In the genomic region with DNA sequence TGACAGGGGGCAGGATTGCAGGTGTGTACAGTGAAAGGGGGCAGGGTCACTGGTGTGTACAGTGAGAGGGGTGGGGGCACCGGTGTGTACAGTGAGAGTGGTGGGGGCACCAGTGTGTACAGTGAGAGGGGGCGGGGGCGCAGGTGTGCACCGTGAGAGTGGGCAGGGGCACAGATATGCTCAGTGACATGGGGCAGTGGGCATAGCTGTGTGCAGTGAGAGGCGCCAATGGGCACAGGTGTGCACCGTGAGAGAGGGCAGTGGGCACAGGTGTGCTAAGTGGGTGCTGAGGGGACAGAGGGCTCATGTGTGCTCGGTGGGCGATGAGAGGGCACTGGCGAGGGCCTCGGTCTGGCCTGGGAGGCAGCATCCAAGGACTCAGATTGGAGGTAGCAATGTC, we compare ENCODE assay signal across 1 cellular context.
TF ChIP-seq lines count a peak whose summit lies in the region.

No MANE protein-coding gene starts in this region.

TF ChIP-seq in WTC11, 78 proteins besides CTCF, POLR2A, EP300 and RAD21 (continued from another document):
- TF ChIP-seq, protein P1, sequence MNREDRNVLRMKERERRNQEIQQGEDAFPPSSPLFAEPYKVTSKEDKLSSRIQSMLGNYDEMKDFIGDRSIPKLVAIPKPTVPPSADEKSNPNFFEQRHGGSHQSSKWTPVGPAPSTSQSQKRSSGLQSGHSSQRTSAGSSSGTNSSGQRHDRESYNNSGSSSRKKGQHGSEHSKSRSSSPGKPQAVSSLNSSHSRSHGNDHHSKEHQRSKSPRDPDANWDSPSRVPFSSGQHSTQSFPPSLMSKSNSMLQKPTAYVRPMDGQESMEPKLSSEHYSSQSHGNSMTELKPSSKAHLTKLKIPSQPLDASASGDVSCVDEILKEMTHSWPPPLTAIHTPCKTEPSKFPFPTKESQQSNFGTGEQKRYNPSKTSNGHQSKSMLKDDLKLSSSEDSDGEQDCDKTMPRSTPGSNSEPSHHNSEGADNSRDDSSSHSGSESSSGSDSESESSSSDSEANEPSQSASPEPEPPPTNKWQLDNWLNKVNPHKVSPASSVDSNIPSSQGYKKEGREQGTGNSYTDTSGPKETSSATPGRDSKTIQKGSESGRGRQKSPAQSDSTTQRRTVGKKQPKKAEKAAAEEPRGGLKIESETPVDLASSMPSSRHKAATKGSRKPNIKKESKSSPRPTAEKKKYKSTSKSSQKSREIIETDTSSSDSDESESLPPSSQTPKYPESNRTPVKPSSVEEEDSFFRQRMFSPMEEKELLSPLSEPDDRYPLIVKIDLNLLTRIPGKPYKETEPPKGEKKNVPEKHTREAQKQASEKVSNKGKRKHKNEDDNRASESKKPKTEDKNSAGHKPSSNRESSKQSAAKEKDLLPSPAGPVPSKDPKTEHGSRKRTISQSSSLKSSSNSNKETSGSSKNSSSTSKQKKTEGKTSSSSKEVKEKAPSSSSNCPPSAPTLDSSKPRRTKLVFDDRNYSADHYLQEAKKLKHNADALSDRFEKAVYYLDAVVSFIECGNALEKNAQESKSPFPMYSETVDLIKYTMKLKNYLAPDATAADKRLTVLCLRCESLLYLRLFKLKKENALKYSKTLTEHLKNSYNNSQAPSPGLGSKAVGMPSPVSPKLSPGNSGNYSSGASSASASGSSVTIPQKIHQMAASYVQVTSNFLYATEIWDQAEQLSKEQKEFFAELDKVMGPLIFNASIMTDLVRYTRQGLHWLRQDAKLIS (CRISPR knock-in tag; IDR thresholded peaks at IDR 0.05; ENCODE audit: borderline replicate concordance) = no peak
- TF ChIP-seq SMAD4 (CRISPR knock-in tag; IDR thresholded peaks at IDR 0.05) (no peak), TP53 (CRISPR knock-in tag; IDR thresholded peaks at IDR 0.05) (no peak), RELA (CRISPR knock-in tag; IDR thresholded peaks at IDR 0.05; ENCODE audit: borderline replicate concordance) (no peak), TCF7 (CRISPR knock-in tag; IDR thresholded peaks at IDR 0.05; ENCODE audit: low read depth) (no peak), ZNF396 (CRISPR knock-in tag; IDR thresholded peaks at IDR 0.05; ENCODE audit: borderline replicate concordance) (no peak), OVOL2 (CRISPR knock-in tag; IDR thresholded peaks at IDR 0.05; ENCODE audit: borderline replicate concordance) (no peak), ATF1 (CRISPR knock-in tag; IDR thresholded peaks at IDR 0.05) (no peak)
- TF ChIP-seq, protein P2, sequence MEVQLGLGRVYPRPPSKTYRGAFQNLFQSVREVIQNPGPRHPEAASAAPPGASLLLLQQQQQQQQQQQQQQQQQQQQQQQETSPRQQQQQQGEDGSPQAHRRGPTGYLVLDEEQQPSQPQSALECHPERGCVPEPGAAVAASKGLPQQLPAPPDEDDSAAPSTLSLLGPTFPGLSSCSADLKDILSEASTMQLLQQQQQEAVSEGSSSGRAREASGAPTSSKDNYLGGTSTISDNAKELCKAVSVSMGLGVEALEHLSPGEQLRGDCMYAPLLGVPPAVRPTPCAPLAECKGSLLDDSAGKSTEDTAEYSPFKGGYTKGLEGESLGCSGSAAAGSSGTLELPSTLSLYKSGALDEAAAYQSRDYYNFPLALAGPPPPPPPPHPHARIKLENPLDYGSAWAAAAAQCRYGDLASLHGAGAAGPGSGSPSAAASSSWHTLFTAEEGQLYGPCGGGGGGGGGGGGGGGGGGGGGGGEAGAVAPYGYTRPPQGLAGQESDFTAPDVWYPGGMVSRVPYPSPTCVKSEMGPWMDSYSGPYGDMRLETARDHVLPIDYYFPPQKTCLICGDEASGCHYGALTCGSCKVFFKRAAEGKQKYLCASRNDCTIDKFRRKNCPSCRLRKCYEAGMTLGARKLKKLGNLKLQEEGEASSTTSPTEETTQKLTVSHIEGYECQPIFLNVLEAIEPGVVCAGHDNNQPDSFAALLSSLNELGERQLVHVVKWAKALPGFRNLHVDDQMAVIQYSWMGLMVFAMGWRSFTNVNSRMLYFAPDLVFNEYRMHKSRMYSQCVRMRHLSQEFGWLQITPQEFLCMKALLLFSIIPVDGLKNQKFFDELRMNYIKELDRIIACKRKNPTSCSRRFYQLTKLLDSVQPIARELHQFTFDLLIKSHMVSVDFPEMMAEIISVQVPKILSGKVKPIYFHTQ (CRISPR knock-in tag; IDR thresholded peaks at IDR 0.05) = no peak
- TF ChIP-seq, protein P3, sequence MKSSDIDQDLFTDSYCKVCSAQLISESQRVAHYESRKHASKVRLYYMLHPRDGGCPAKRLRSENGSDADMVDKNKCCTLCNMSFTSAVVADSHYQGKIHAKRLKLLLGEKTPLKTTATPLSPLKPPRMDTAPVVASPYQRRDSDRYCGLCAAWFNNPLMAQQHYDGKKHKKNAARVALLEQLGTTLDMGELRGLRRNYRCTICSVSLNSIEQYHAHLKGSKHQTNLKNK (CRISPR knock-in tag; IDR thresholded peaks at IDR 0.05) = no peak
- TF ChIP-seq, protein P4, sequence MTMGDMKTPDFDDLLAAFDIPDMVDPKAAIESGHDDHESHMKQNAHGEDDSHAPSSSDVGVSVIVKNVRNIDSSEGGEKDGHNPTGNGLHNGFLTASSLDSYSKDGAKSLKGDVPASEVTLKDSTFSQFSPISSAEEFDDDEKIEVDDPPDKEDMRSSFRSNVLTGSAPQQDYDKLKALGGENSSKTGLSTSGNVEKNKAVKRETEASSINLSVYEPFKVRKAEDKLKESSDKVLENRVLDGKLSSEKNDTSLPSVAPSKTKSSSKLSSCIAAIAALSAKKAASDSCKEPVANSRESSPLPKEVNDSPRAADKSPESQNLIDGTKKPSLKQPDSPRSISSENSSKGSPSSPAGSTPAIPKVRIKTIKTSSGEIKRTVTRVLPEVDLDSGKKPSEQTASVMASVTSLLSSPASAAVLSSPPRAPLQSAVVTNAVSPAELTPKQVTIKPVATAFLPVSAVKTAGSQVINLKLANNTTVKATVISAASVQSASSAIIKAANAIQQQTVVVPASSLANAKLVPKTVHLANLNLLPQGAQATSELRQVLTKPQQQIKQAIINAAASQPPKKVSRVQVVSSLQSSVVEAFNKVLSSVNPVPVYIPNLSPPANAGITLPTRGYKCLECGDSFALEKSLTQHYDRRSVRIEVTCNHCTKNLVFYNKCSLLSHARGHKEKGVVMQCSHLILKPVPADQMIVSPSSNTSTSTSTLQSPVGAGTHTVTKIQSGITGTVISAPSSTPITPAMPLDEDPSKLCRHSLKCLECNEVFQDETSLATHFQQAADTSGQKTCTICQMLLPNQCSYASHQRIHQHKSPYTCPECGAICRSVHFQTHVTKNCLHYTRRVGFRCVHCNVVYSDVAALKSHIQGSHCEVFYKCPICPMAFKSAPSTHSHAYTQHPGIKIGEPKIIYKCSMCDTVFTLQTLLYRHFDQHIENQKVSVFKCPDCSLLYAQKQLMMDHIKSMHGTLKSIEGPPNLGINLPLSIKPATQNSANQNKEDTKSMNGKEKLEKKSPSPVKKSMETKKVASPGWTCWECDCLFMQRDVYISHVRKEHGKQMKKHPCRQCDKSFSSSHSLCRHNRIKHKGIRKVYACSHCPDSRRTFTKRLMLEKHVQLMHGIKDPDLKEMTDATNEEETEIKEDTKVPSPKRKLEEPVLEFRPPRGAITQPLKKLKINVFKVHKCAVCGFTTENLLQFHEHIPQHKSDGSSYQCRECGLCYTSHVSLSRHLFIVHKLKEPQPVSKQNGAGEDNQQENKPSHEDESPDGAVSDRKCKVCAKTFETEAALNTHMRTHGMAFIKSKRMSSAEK (CRISPR knock-in tag; IDR thresholded peaks at IDR 0.05; ENCODE audit: borderline replicate concordance) = no peak
